In genomic region chrX:23659339-23659738, GRCh38 we compare ENCODE assay signal across 14 cellular contexts.
"Had no signal": no experiment of that assay in that cellular context is flagged by ENCODE, and none has a peak within 500 bp of the region (broad histone marks: within the 10 kb centered on the region; RNA-seq: fewer than 3 reads in every experiment).

No MANE protein-coding gene starts in this region.

- H3K4me3 ChIP-seq: esophagus muscularis mucosa, left ventricle myocardium inferior, right atrium auricular region, tibial nerve had no signal

- H3K9ac ChIP-seq: parathyroid adenoma had no signal

- H3K27ac ChIP-seq: esophagus muscularis mucosa, left ventricle myocardium inferior, parathyroid adenoma, right atrium auricular region, tibial nerve had no signal

- H3K79me2 ChIP-seq: parathyroid adenoma had no signal

- H3K27me3 ChIP-seq: esophagus muscularis mucosa, right atrium auricular region, tibial nerve had no signal

- H3K36me3 ChIP-seq: esophagus muscularis mucosa, left ventricle myocardium inferior, right atrium auricular region, tibial nerve had no signal

- H3K4me1 ChIP-seq: left ventricle myocardium inferior, parathyroid adenoma, right atrium auricular region, tibial nerve had no signal

- DNase-seq: activated CD4-positive, alpha-beta memory T cell treated with anti-CD3 and anti-CD28 coated beads for 36 hours; activated gamma-delta T cell; activated naive CD8-positive, alpha-beta T cell treated with anti-CD3 and anti-CD28 coated beads, Interleukin-2, amount 10 ng/mL, durations not matched to agents 7 days and 5 days; activated T-cell treated with anti-CD3 and anti-CD28 coated beads, Interleukin-2, amount 50 U/mL, for 48 hours; anterior cingulate cortex; left ventricle myocardium inferior; small intestine; SW 1271 had no signal

- H2AFZ ChIP-seq: parathyroid adenoma had no signal

- FAIRE-seq: endometrium, islet of Langerhans, small intestine had no signal

- H3K9me3 ChIP-seq: esophagus muscularis mucosa, left ventricle myocardium inferior, right atrium auricular region, tibial nerve had no signal
